Comparison of ENCODE assay signal across 17 cellular contexts in the genomic region with DNA sequence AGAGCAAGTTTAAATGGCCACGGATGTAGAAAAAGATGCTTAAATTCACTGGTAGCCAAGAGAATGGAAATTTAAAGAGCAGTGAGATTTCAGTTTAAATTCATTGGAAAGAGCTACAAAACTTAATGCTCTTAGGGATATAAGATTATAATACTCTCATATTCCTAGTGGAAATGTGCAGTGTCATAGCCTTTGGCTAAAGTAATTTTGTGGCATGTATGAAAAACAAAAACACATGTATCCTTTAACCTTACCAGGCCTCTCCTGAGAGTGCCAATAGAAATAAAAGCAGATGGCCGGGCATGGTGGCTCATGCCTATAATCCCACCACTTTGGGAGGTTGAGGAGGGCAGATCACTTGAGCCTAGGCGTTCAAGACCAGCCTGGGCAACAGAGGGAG.
DNase-seq lines count a peak whose midpoint lies in the region; ATAC-seq and TF ChIP-seq lines count a peak whose summit lies in the region.
"Had no signal": no experiment of that assay in that cellular context is flagged by ENCODE, and none has a peak within 500 bp of the region (broad histone marks: within the 10 kb centered on the region; RNA-seq: fewer than 3 reads in every experiment).

No MANE protein-coding gene starts in this region.

- H2BK5ac ChIP-seq in neuronal stem cell (ENCODE audit: low read length), result no peak overlapping the region

- no peak overlapping the region for H2BK120ac ChIP-seq in neuronal stem cell (ENCODE audit: low read depth, low read length)

- TF ChIP-seq POLR2A in gastrocnemius medialis (IDR thresholded peaks at IDR 0.05), result no peak

- H3K4me1 ChIP-seq in neuronal stem cell (ENCODE audit: control insufficient read depth in 2 of 2, insufficient read depth in 1 of 2, low read depth in 1 of 2, low read length in 2 of 2), result no peaks in the 10 kb centered on the region
- no peaks in the 10 kb centered on the region for H3K4me1 ChIP-seq in gastrocnemius medialis
- H3K4me1 ChIP-seq: BE2C had no signal

- no peak for DNase-seq in stimulated activated naive CD8-positive, alpha-beta T cell treated with anti-CD3 and anti-CD28 coated beads, Interleukin-15, Interleukin-2, amounts not matched to agents 100 U/mL and 50 U/mL, for 24 hours
- DNase-seq in fibroblast of gingiva (ENCODE audit: low read depth), result peak; percentile 66
- no peak for DNase-seq in neuronal stem cell (ENCODE audit: low spot score)
- no peak for DNase-seq in occipital lobe (lab: John Stamatoyannopoulos, UW)
- DNase-seq in gastrocnemius medialis, result no peak
- DNase-seq: BE2C; C1 segment of cervical spinal cord; CD4-positive, CD25-positive, alpha-beta regulatory T cell; CD8-positive, alpha-beta memory T cell; COR-L47; DMS 273 treated with DMSO at 0.1 percent for 48 hours; DMS53; DND-41; GM23248 had no signal

- peaks cover 15% of the 10 kb centered on the region for H3K27me3 Mint-ChIP-seq in stimulated activated naive CD8-positive, alpha-beta T cell treated with anti-CD3 and anti-CD28 coated beads, Interleukin-15, Interleukin-2, amounts not matched to agents 100 ng/mL and 50 ng/mL, for 24 hours

- no peak overlapping the region for H3K23ac ChIP-seq in neuronal stem cell (ENCODE audit: low read depth, low read length, poor library complexity)

- no peaks in the 10 kb centered on the region for H3K36me3 Mint-ChIP-seq in stimulated activated naive CD8-positive, alpha-beta T cell treated with anti-CD3 and anti-CD28 coated beads, Interleukin-15, Interleukin-2, amounts not matched to agents 100 ng/mL and 50 ng/mL, for 24 hours (ENCODE audit: low read depth)
- H3K36me3 Mint-ChIP-seq: CD4-positive, CD25-positive, alpha-beta regulatory T cell; CD8-positive, alpha-beta memory T cell had no signal

- H3K4me3 ChIP-seq in neuronal stem cell (ENCODE audit: low read length in 2 of 2) (no peak overlapping the region), gastrocnemius medialis (no peak overlapping the region)
- H3K4me3 ChIP-seq: GM23248, HAP-1 had no signal

- H3K27me3 ChIP-seq in neuronal stem cell (ENCODE audit: control insufficient read depth in 3 of 3, insufficient read depth in 3 of 3, low read depth in 1 of 3, low read length in 3 of 3), result no peaks in the 10 kb centered on the region
- no peaks in the 10 kb centered on the region for H3K27me3 ChIP-seq in gastrocnemius medialis
- H3K27me3 ChIP-seq: BE2C had no signal

- H4K91ac ChIP-seq in neuronal stem cell (ENCODE audit: low read depth, low read length, poor library complexity), result no peak overlapping the region

- no peak overlapping the region for H4K8ac ChIP-seq in neuronal stem cell (ENCODE audit: low read depth, low read length)

- no peak overlapping the region for H3K27ac ChIP-seq in neuronal stem cell (replicated peaks; ENCODE audit: low read length)
- no peak overlapping the region for H3K27ac ChIP-seq in gastrocnemius medialis
- H3K27ac ChIP-seq: GM23248 had no signal

- no peak overlapping the region for H3K4ac ChIP-seq in neuronal stem cell (ENCODE audit: low read length)

- intact Hi-C loops in gastrocnemius medialis (cut with DNase I; ENCODE audit: low total_unique reads), result no loop called here

- H3K36me3 ChIP-seq in neuronal stem cell (replicated peaks in 1 of 2; ENCODE audit: control insufficient read depth in 2 of 2, insufficient read depth in 2 of 2, low read length in 2 of 2) (no peaks in the 10 kb centered on the region), gastrocnemius medialis (no peaks in the 10 kb centered on the region)
- H3K36me3 ChIP-seq: BE2C, HAP-1 had no signal

- no peak overlapping the region for H2BK15ac ChIP-seq in neuronal stem cell (ENCODE audit: low read length)

- H2AFZ ChIP-seq in neuronal stem cell (ENCODE audit: low read length), result no peak overlapping the region
- H2AFZ ChIP-seq: GM23248 had no signal

- no peak for TF ChIP-seq CTCF in gastrocnemius medialis (IDR thresholded peaks at IDR 0.05 in 4 of 5, conservative IDR thresholded peaks at IDR 0.05 in 1 of 5)

- no peak overlapping the region for H3K18ac ChIP-seq in neuronal stem cell (ENCODE audit: low read length)

- no peak overlapping the region for H3K4me3 Mint-ChIP-seq in stimulated activated naive CD8-positive, alpha-beta T cell treated with anti-CD3 and anti-CD28 coated beads, Interleukin-15, Interleukin-2, amounts not matched to agents 100 ng/mL and 50 ng/mL, for 24 hours
- H3K4me3 Mint-ChIP-seq: CD4-positive, CD25-positive, alpha-beta regulatory T cell; CD8-positive, alpha-beta memory T cell had no signal

- peak overlapping the region; percentile 2 for H3K27ac Mint-ChIP-seq in stimulated activated naive CD8-positive, alpha-beta T cell treated with anti-CD3 and anti-CD28 coated beads, Interleukin-15, Interleukin-2, amounts not matched to agents 100 ng/mL and 50 ng/mL, for 24 hours
- H3K27ac Mint-ChIP-seq: CD4-positive, CD25-positive, alpha-beta regulatory T cell; CD8-positive, alpha-beta memory T cell had no signal

- in situ Hi-C loops in gastrocnemius medialis (cut with MboI; ENCODE audit: low sequenced_read_pairs in 4 of 4), result no loop called here

- no peaks in the 10 kb centered on the region for H3K9me3 ChIP-seq in neuronal stem cell (replicated peaks in 1 of 2; ENCODE audit: control insufficient read depth in 2 of 2, insufficient read depth in 1 of 2, low read depth in 1 of 2, low read length in 2 of 2)
- H3K9me3 ChIP-seq in gastrocnemius medialis, result no peaks in the 10 kb centered on the region
- H3K9me3 ChIP-seq: BE2C, HAP-1 had no signal

- H3K79me1 ChIP-seq in neuronal stem cell (ENCODE audit: low read depth, low read length), result no peaks in the 10 kb centered on the region

- H2AK5ac ChIP-seq in neuronal stem cell (ENCODE audit: low read depth, low read length), result no peak overlapping the region

- H3K9me3 Mint-ChIP-seq in stimulated activated naive CD8-positive, alpha-beta T cell treated with anti-CD3 and anti-CD28 coated beads, Interleukin-15, Interleukin-2, amounts not matched to agents 100 ng/mL and 50 ng/mL, for 24 hours, result no peaks in the 10 kb centered on the region

- no peak overlapping the region for H3K9ac ChIP-seq in neuronal stem cell (ENCODE audit: low read depth, low read length, poor library complexity)
- H3K9ac ChIP-seq: GM23248 had no signal

- H3K4me2 ChIP-seq in neuronal stem cell (ENCODE audit: insufficient read depth, low read length, poor library complexity, severe bottlenecking), result peak overlapping the region; percentile 2

- no peak overlapping the region for H3K14ac ChIP-seq in neuronal stem cell (ENCODE audit: low read length)

- WGBS in neuronal stem cell (ENCODE audit: extremely low coverage in 2 of 2, insufficient read length in 2 of 2, insufficient replicate concordance in 1 of 2), 2 donors, result no CpG with 5 or more reads among the region's 3 CpGs

- H2BK12ac ChIP-seq in neuronal stem cell (ENCODE audit: low read length), result no peak overlapping the region

- ATAC-seq in stimulated activated naive CD8-positive, alpha-beta T cell treated with anti-CD3 and anti-CD28 coated beads, Interleukin-15, Interleukin-2, amounts not matched to agents 100 U/mL and 50 U/mL, for 24 hours, result no peak
- no peak for ATAC-seq in gastrocnemius medialis
- ATAC-seq: HepG2 had no signal

- no peaks in the 10 kb centered on the region for H3K4me1 Mint-ChIP-seq in stimulated activated naive CD8-positive, alpha-beta T cell treated with anti-CD3 and anti-CD28 coated beads, Interleukin-15, Interleukin-2, amounts not matched to agents 100 ng/mL and 50 ng/mL, for 24 hours (ENCODE audit: low read depth)
- H3K4me1 Mint-ChIP-seq: CD4-positive, CD25-positive, alpha-beta regulatory T cell; CD8-positive, alpha-beta memory T cell had no signal
